37 cellular contexts compared by ENCODE assay signal in genomic region chr12:119839201-119839600, GRCh38.
"Had no signal": no experiment of that assay in that cellular context is flagged by ENCODE, and none has a peak within 500 bp of the region (broad histone marks: within the 10 kb centered on the region; RNA-seq: fewer than 3 reads in every experiment).

No MANE protein-coding gene starts in this region.

- DNase-seq: activated CD4-positive, alpha-beta memory T cell treated with anti-CD3 and anti-CD28 coated beads for 36 hours; activated CD4-positive, alpha-beta T cell treated with anti-CD3 and anti-CD28 coated beads for 36 hours; activated CD4-positive, alpha-beta T cell treated with anti-CD3 and anti-CD28 coated beads, Interleukin-2, amount 10 ng/mL, durations not matched to agents 24 days and 14 days; activated CD4-positive, CD25-positive, alpha-beta regulatory T cell; activated CD4-positive, CD25-positive, alpha-beta regulatory T cell treated with anti-CD3 and anti-CD28 coated beads, Interleukin-2, amount 50 U/mL, for 72 hours; activated CD8-positive, alpha-beta memory T cell treated with anti-CD3 and anti-CD28 coated beads, Interleukin-2, amount 10 ng/mL, durations not matched to agents 7 days and 5 days; activated CD8-positive, alpha-beta memory T cell treated with anti-CD3 and anti-CD28 coated beads, Interleukin-2, amount 50 U/mL, for 4 hours; activated CD8-positive, alpha-beta T cell treated with anti-CD3 and anti-CD28 coated beads, Interleukin-2, amount 10 ng/mL, durations not matched to agents 7 days and 5 days; activated effector memory CD4-positive, alpha-beta T cell treated with anti-CD3 and anti-CD28 coated beads, Interleukin-2, amount 50 U/mL, for 16 hours; activated naive CD4-positive, alpha-beta T cell treated with anti-CD3 and anti-CD28 coated beads for 36 hours; activated naive CD8-positive, alpha-beta T cell treated with anti-CD3 and anti-CD28 coated beads for 36 hours; activated naive CD8-positive, alpha-beta T cell treated with anti-CD3 and anti-CD28 coated beads, Interleukin-2, amount 50 U/mL, for 24 hours; activated T-cell treated with anti-CD3 and anti-CD28 coated beads, Interleukin-2, amount 50 U/mL, for 1 hour; activated T-cell treated with anti-CD3 and anti-CD28 coated beads, Interleukin-2, amount 50 U/mL, for 48 hours; adrenal gland; amygdala; aorta; body of pancreas; central memory CD4-positive, alpha-beta T cell; dorsolateral prefrontal cortex; effector memory CD4-positive, alpha-beta T cell; erythroblast; foreskin keratinocyte; gastrocnemius medialis; heart left ventricle; T-helper 1 cell; T-helper 17 cell; T1000 had no signal

- H3K4me3 ChIP-seq: adrenal gland, body of pancreas, breast epithelium, cardiac muscle cell, coronary artery, dorsolateral prefrontal cortex, esophagus muscularis mucosa, gastrocnemius medialis, heart left ventricle had no signal

- H3K9me3 Mint-ChIP-seq: activated naive CD4-positive, alpha-beta T cell treated with anti-CD3 and anti-CD28 coated beads, Interleukin-2, amount 50 U/mL, for 24 hours had no signal

- H3K27me3 ChIP-seq: adrenal gland, body of pancreas, breast epithelium, cardiac muscle cell, dorsolateral prefrontal cortex, esophagus muscularis mucosa, foreskin keratinocyte, heart left ventricle had no signal

- H3K4me1 Mint-ChIP-seq: activated CD4-positive, alpha-beta T cell treated with anti-CD3 and anti-CD28 coated beads for 36 hours; activated CD8-positive, alpha-beta memory T cell treated with anti-CD3 and anti-CD28 coated beads, Interleukin-2, amount 10 ng/mL, durations not matched to agents 7 days and 5 days; activated naive CD4-positive, alpha-beta T cell treated with anti-CD3 and anti-CD28 coated beads, Interleukin-2, amount 50 U/mL, for 24 hours; activated naive CD8-positive, alpha-beta T cell treated with anti-CD3 and anti-CD28 coated beads for 36 hours; activated naive CD8-positive, alpha-beta T cell treated with anti-CD3 and anti-CD28 coated beads, Interleukin-2, amount 50 U/mL, for 24 hours; T-helper 17 cell had no signal

- H3K36me3 ChIP-seq: adrenal gland, breast epithelium, cardiac muscle cell, esophagus muscularis mucosa, gastrocnemius medialis, heart left ventricle had no signal

- H3K9me3 ChIP-seq: adrenal gland, body of pancreas, breast epithelium, gastrocnemius medialis had no signal

- H3K27ac ChIP-seq: adrenal gland, body of pancreas, breast epithelium, cardiac muscle cell, coronary artery, dorsolateral prefrontal cortex, esophagus muscularis mucosa, foreskin keratinocyte, gastrocnemius medialis, heart left ventricle had no signal

- H3K4me1 ChIP-seq: adrenal gland, body of pancreas, breast epithelium, esophagus muscularis mucosa, foreskin keratinocyte, gastrocnemius medialis had no signal

- H3K4me3 Mint-ChIP-seq: activated CD4-positive, alpha-beta memory T cell treated with anti-CD3 and anti-CD28 coated beads for 36 hours; activated CD4-positive, alpha-beta T cell treated with anti-CD3 and anti-CD28 coated beads for 36 hours; activated CD4-positive, alpha-beta T cell treated with anti-CD3 and anti-CD28 coated beads, Interleukin-2, amount 10 ng/mL, durations not matched to agents 24 days and 14 days; activated CD8-positive, alpha-beta memory T cell treated with anti-CD3 and anti-CD28 coated beads, Interleukin-2, amount 10 ng/mL, durations not matched to agents 7 days and 5 days; activated CD8-positive, alpha-beta T cell treated with anti-CD3 and anti-CD28 coated beads, Interleukin-2, amount 10 ng/mL, durations not matched to agents 7 days and 5 days; activated naive CD4-positive, alpha-beta T cell treated with anti-CD3 and anti-CD28 coated beads for 36 hours; activated naive CD4-positive, alpha-beta T cell treated with anti-CD3 and anti-CD28 coated beads, Interleukin-2, amount 50 U/mL, for 24 hours; activated naive CD8-positive, alpha-beta T cell treated with anti-CD3 and anti-CD28 coated beads for 36 hours; activated naive CD8-positive, alpha-beta T cell treated with anti-CD3 and anti-CD28 coated beads, Interleukin-2, amount 50 U/mL, for 24 hours; activated T-helper 1 cell treated with anti-CD3 and anti-CD28 coated beads, Interleukin-12 subunit alpha, Interleukin-12 subunit beta, Interleukin-2, Interleukin-4 antibody, amounts not matched to agents 30 ng/mL and 10 ng/mL and 1 ng/mL, durations not matched to agents 14 hours and 24 hours and 36 hours; dendritic cell treated with granulocyte-macrophage colony-stimulating factor and Interleukin-4, amounts not matched to agents 40 ng/mL and 50 ng/mL, for 4 days; T-helper 17 cell; T-helper 2 cell treated with Interferon-gamma antibody and Interleukin-4, amounts not matched to agents 5 μg/mL and 100 μg/mL, for 36 hours had no signal

- H3K27ac Mint-ChIP-seq: activated CD4-positive, alpha-beta memory T cell treated with anti-CD3 and anti-CD28 coated beads for 36 hours; activated CD4-positive, alpha-beta T cell treated with anti-CD3 and anti-CD28 coated beads for 36 hours; activated CD4-positive, alpha-beta T cell treated with anti-CD3 and anti-CD28 coated beads, Interleukin-2, amount 10 ng/mL, durations not matched to agents 24 days and 14 days; activated CD8-positive, alpha-beta memory T cell treated with anti-CD3 and anti-CD28 coated beads, Interleukin-2, amount 10 ng/mL, durations not matched to agents 7 days and 5 days; activated CD8-positive, alpha-beta T cell treated with anti-CD3 and anti-CD28 coated beads, Interleukin-2, amount 10 ng/mL, durations not matched to agents 7 days and 5 days; activated naive CD4-positive, alpha-beta T cell treated with anti-CD3 and anti-CD28 coated beads for 36 hours; activated naive CD4-positive, alpha-beta T cell treated with anti-CD3 and anti-CD28 coated beads, Interleukin-2, amount 50 U/mL, for 24 hours; activated naive CD8-positive, alpha-beta T cell treated with anti-CD3 and anti-CD28 coated beads for 36 hours; activated naive CD8-positive, alpha-beta T cell treated with anti-CD3 and anti-CD28 coated beads, Interleukin-2, amount 50 U/mL, for 24 hours; activated T-helper 1 cell treated with anti-CD3 and anti-CD28 coated beads, Interleukin-12 subunit alpha, Interleukin-12 subunit beta, Interleukin-2, Interleukin-4 antibody, amounts not matched to agents 30 ng/mL and 10 ng/mL and 1 ng/mL, durations not matched to agents 14 hours and 24 hours and 36 hours; activated T-helper 2 cell treated with anti-CD3 and anti-CD28 coated beads, Interferon-gamma antibody, Interleukin-2, Interleukin-4, amounts not matched to agents 10 μg/mL and 5 μg/mL and 100 μg/mL, durations not matched to agents 14 hours and 24 hours and 36 hours; dendritic cell treated with granulocyte-macrophage colony-stimulating factor and Interleukin-4, amounts not matched to agents 40 ng/mL and 50 ng/mL, for 4 days; T-helper 2 cell treated with Interferon-gamma antibody and Interleukin-4, amounts not matched to agents 5 μg/mL and 100 μg/mL, for 36 hours had no signal

- H3K27me3 Mint-ChIP-seq: activated CD4-positive, alpha-beta memory T cell treated with anti-CD3 and anti-CD28 coated beads for 36 hours; activated CD4-positive, alpha-beta T cell treated with anti-CD3 and anti-CD28 coated beads for 36 hours; activated CD4-positive, alpha-beta T cell treated with anti-CD3 and anti-CD28 coated beads, Interleukin-2, amount 10 ng/mL, durations not matched to agents 24 days and 14 days; activated CD8-positive, alpha-beta memory T cell treated with anti-CD3 and anti-CD28 coated beads, Interleukin-2, amount 10 ng/mL, durations not matched to agents 7 days and 5 days; activated naive CD4-positive, alpha-beta T cell treated with anti-CD3 and anti-CD28 coated beads, Interleukin-2, amount 50 U/mL, for 24 hours; activated naive CD8-positive, alpha-beta T cell treated with anti-CD3 and anti-CD28 coated beads for 36 hours; activated naive CD8-positive, alpha-beta T cell treated with anti-CD3 and anti-CD28 coated beads, Interleukin-2, amount 50 U/mL, for 24 hours; dendritic cell treated with granulocyte-macrophage colony-stimulating factor and Interleukin-4, amounts not matched to agents 40 ng/mL and 50 ng/mL, for 4 days; T-helper 17 cell had no signal

- ATAC-seq: activated CD4-positive, alpha-beta T cell treated with anti-CD3 and anti-CD28 coated beads for 36 hours; activated CD8-positive, alpha-beta memory T cell treated with anti-CD3 and anti-CD28 coated beads, Interleukin-2, amount 10 ng/mL, durations not matched to agents 7 days and 5 days; activated CD8-positive, alpha-beta T cell treated with anti-CD3 and anti-CD28 coated beads, Interleukin-2, amount 10 ng/mL, durations not matched to agents 7 days and 5 days; activated naive CD8-positive, alpha-beta T cell treated with anti-CD3 and anti-CD28 coated beads, Interleukin-2, amount 50 U/mL, for 24 hours; body of pancreas; foreskin keratinocyte; gastrocnemius medialis; heart left ventricle; T-helper 17 cell had no signal
